In genomic region chr18:61600422-61600821, GRCh38 we compare ENCODE assay signal across 24 cellular contexts.
DNase-seq lines count a peak whose midpoint lies in the region; ATAC-seq, FAIRE-seq and TF ChIP-seq lines count a peak whose summit lies in the region.
"Had no signal": no experiment of that assay in that cellular context is flagged by ENCODE, and none has a peak within 500 bp of the region (broad histone marks: within the 10 kb centered on the region; RNA-seq: fewer than 3 reads in every experiment).

No MANE protein-coding gene starts in this region.

- H3K36me3 ChIP-seq in HepG2 (replicated peaks in 1 of 2; ENCODE audit: control insufficient read depth in 1 of 2, insufficient read depth in 2 of 2, low read length in 2 of 2) (no peaks in the 10 kb centered on the region), right lobe of liver (no peaks in the 10 kb centered on the region), IMR-90 (ENCODE audit: control insufficient read depth, insufficient read depth, low read length) (no peaks in the 10 kb centered on the region)
- H3K36me3 ChIP-seq: BLaER1 treated with 17β-estradiol and CSF1 and Interleukin-3, amounts not matched to agents 10 nM and 100 nM had no signal

- 21% methylated on average over 4 of the region's 4 CpGs for WGBS in HepG2 (ENCODE audit: low lambda C conversion rate)
- 89% methylated on average over 4 of the region's 4 CpGs for WGBS in right lobe of liver (ENCODE audit: insufficient coverage, low coverage, low lambda C conversion rate, missing lambda C conversion rate)
- 96% methylated on average over 4 of the region's 4 CpGs; no CpG with 5 or more reads in 1 of the 2 experiments for WGBS in IMR-90 (ENCODE audit: extremely low coverage in 2 of 2, insufficient read length in 1 of 2), 2 experiments

- H3K9me1 ChIP-seq in IMR-90 (ENCODE audit: insufficient read depth, low read length) = peaks cover 11% of the 10 kb centered on the region

- dilution Hi-C loops in IMR-90 (cut with HindIII; ENCODE audit: low sequenced_read_pairs, unreplicated experiment) = no loop called here

- peak overlapping the region; percentile 30; the same call in 1 of the 2 replicates for H2BK20ac ChIP-seq in IMR-90 (ENCODE audit: low read depth, low read length)

- ATAC-seq in HepG2 (no peak), right lobe of liver (no peak), IMR-90 (ENCODE audit: low read depth) (no peak), HG02840 (IDR thresholded peaks at IDR 0.05; ENCODE audit: low FRiP score, unreplicated experiment) (no peak)
- ATAC-seq: A549; CD8-positive, alpha-beta T cell; GM12878 had no signal

- H3K4me3 ChIP-seq in HepG2 (replicated peaks in 1 of 3; ENCODE audit: insufficient read depth in 1 of 3, low read depth in 2 of 3, low read length in 3 of 3) = no peak overlapping the region
- H3K4me3 ChIP-seq in right lobe of liver = no peak overlapping the region
- H3K4me3 ChIP-seq in IMR-90 (ENCODE audit: insufficient read depth, low read depth, low read length) = no peak overlapping the region
- H3K4me3 ChIP-seq: A549; BLaER1 treated with 17β-estradiol and CSF1 and Interleukin-3, amounts not matched to agents 10 nM and 100 nM; GM12878 had no signal

- peak overlapping the region; percentile 64; the same call in 1 of the 2 replicates for H2BK120ac ChIP-seq in IMR-90 (ENCODE audit: low read depth, low read length)

- H3K56ac ChIP-seq in IMR-90 (ENCODE audit: extremely low read depth, insufficient read depth, low read length) = no peak overlapping the region

- H3K4ac ChIP-seq in IMR-90 (ENCODE audit: low read depth, low read length) = no peak overlapping the region

- H4K20me1 ChIP-seq in HepG2 (ENCODE audit: insufficient read depth, low read length) = no peaks in the 10 kb centered on the region
- H4K20me1 ChIP-seq in IMR-90 (ENCODE audit: insufficient read depth, low read length) = no peaks in the 10 kb centered on the region
- H4K20me1 ChIP-seq: BLaER1 treated with 17β-estradiol and CSF1 and Interleukin-3, amounts not matched to agents 10 nM and 100 nM had no signal

- no peak for TF ChIP-seq RAD21 in HepG2 (CRISPR knock-in tag; IDR thresholded peaks at IDR 0.05)
- TF ChIP-seq RAD21 in IMR-90 (IDR thresholded peaks at IDR 0.05; ENCODE audit: low read length) = no peak

- no peaks in the 10 kb centered on the region for H3K9me3 ChIP-seq in HepG2 (ENCODE audit: low read length)
- H3K9me3 ChIP-seq in right lobe of liver = no peaks in the 10 kb centered on the region
- no peaks in the 10 kb centered on the region for H3K9me3 ChIP-seq in IMR-90 (ENCODE audit: control insufficient read depth, insufficient read depth, low read length)
- H3K9me3 ChIP-seq: A549, Caco-2 had no signal

- TF ChIP-seq CTCF in HepG2 (CRISPR knock-in tag; IDR thresholded peaks at IDR 0.05) = no peak
- no peak for TF ChIP-seq CTCF in right lobe of liver (IDR thresholded peaks at IDR 0.05)
- no peak for TF ChIP-seq CTCF in IMR-90 (conservative IDR thresholded peaks at IDR 0.05; ENCODE audit: low read depth, low read length)

- 0 out of 4 replicates have a peak overlapping the region, but pooled peaks of 1 of the 2 experiments have one; percentile 23 for H4K8ac ChIP-seq in IMR-90 (ENCODE audit: low read depth in 2 of 2, low read length in 2 of 2)

- H3K79me1 ChIP-seq in IMR-90 (ENCODE audit: low read depth in 1 of 2, low read length in 2 of 2) = peaks cover 10 to 39% of the 10 kb centered on the region in 2 experiments

- in situ Hi-C loops in HepG2 (cut with HindIII; ENCODE audit: extremely low pct_ligation_motif_present, low pct_unique_long_range_greater_than_20kb) (no loop called here), IMR-90 (cut with MboI; ENCODE audit: low sequenced_read_pairs) (no loop called here)

- intact Hi-C loops in HepG2 (cut with micrococcal nuclease; ENCODE audit: unreplicated experiment) (no loop called here), right lobe of liver (cut with DNase I) (no loop called here), IMR-90 (cut with micrococcal nuclease) (no loop called here)

- H2AFZ ChIP-seq in HepG2 (ENCODE audit: low read length) = no peak overlapping the region
- no peak overlapping the region for H2AFZ ChIP-seq in IMR-90 (replicated peaks; ENCODE audit: low read length, poor library complexity)

- TF ChIP-seq EP300 in HepG2 (IDR thresholded peaks at IDR 0.05; ENCODE audit: low read depth in 2 of 2, low read length in 2 of 2) (no peak), HepG2 (CRISPR knock-in tag; IDR thresholded peaks at IDR 0.05; ENCODE audit: borderline replicate concordance) (no peak)

- no peaks in the 10 kb centered on the region for H3K4me1 ChIP-seq in HepG2 (ENCODE audit: insufficient read depth, low read length)
- H3K4me1 ChIP-seq in right lobe of liver = no peaks in the 10 kb centered on the region
- H3K4me1 ChIP-seq in IMR-90 (ENCODE audit: control insufficient read depth, insufficient read depth, low read length) = peaks cover 8% of the 10 kb centered on the region
- H3K4me1 ChIP-seq: Caco-2 had no signal

- no peak overlapping the region for H4K91ac ChIP-seq in IMR-90 (ENCODE audit: insufficient read depth, low read depth, low read length)

- H4K5ac ChIP-seq in IMR-90 (ENCODE audit: low read depth, low read length) = peak overlapping the region; percentile 31; the same call in 1 of the 2 replicates

- H3K27me3 ChIP-seq in HepG2 (ENCODE audit: control insufficient read depth in 1 of 2, insufficient read depth in 2 of 2, low read length in 2 of 2) = no peaks in the 10 kb centered on the region
- no peaks in the 10 kb centered on the region for H3K27me3 ChIP-seq in right lobe of liver
- no peaks in the 10 kb centered on the region for H3K27me3 ChIP-seq in IMR-90 (ENCODE audit: control insufficient read depth, insufficient read depth, low read length)
- H3K27me3 ChIP-seq: BLaER1 treated with 17β-estradiol and CSF1 and Interleukin-3, amounts not matched to agents 10 nM and 100 nM had no signal

- H3K79me2 ChIP-seq in HepG2 (ENCODE audit: insufficient read depth, low read length) = no peaks in the 10 kb centered on the region

- H2AK5ac ChIP-seq in IMR-90 (ENCODE audit: low read depth, low read length) = peak overlapping the region; percentile 35; the same call in 1 of the 2 replicates

- H2BK15ac ChIP-seq in IMR-90 (ENCODE audit: low read depth, low read length) = peak overlapping the region; percentile 70; the same call in 2 of the 3 replicates

- H3K4me2 ChIP-seq in HepG2 (ENCODE audit: low read depth, low read length) = no peak overlapping the region
- H3K4me2 ChIP-seq in IMR-90 (ENCODE audit: low read depth, low read length) = no peak overlapping the region
- H3K4me2 ChIP-seq: A549 had no signal

- no peak overlapping the region for H3K14ac ChIP-seq in IMR-90 (replicated peaks; ENCODE audit: low read depth, low read length)

- TF ChIP-seq POLR2A in HepG2 (IDR thresholded peaks at IDR 0.05; ENCODE audit: insufficient read depth in 1 of 2, low read depth in 2 of 2, low read length in 2 of 2) (no peak), right lobe of liver (IDR thresholded peaks at IDR 0.05) (no peak), IMR-90 (IDR thresholded peaks at IDR 0.05; ENCODE audit: low read depth, low read length) (no peak)

- POLR2A ChIA-PET in HepG2 (lab: Yijun Ruan, JAX) (no interaction called here), IMR-90 (lab: Charles Lee; ENCODE audit: unreplicated experiment) (interaction anchor here (0.6 kb wide), 1 partner anchor 183 kb away, joined by 3 read pairs; no protein-coding TSS in a partner anchor)

- no peak overlapping the region for H2AK9ac ChIP-seq in IMR-90 (replicated peaks; ENCODE audit: low read depth, low read length, poor library complexity)

- H3K18ac ChIP-seq in IMR-90 (ENCODE audit: low read depth, low read length) = peak overlapping the region; percentile 22; the same call in 1 of the 2 replicates

- H3K9ac ChIP-seq in HepG2 (ENCODE audit: insufficient read depth, low read depth, low read length) = no peak overlapping the region
- no peak overlapping the region for H3K9ac ChIP-seq in IMR-90 (ENCODE audit: low read depth, low read length)
- H3K9ac ChIP-seq: BLaER1 treated with 17β-estradiol and CSF1 and Interleukin-3, amounts not matched to agents 10 nM and 100 nM had no signal

- no peak for FAIRE-seq in HepG2 (lab: Jason Lieb, UNC)
- FAIRE-seq: A549, GM12878, GM12892, GM18507 had no signal

- CTCF ChIA-PET in HepG2 (lab: Yijun Ruan, JAX; ENCODE audit: low intra/inter-chr PET ratio, low total read pairs) = no interaction called here
- CTCF ChIA-PET in IMR-90 (lab: Yijun Ruan, JAX) = no interaction called here

- no peak overlapping the region for H3K23ac ChIP-seq in IMR-90 (ENCODE audit: low read depth, low read length)

- BruUV-seq in HepG2 (replicated peaks; lab: Mats Ljungman, UMichigan) (no TSS peak), IMR-90 (replicated peaks; lab: Mats Ljungman, UMichigan) (no TSS peak)

- no peak overlapping the region for H2BK5ac ChIP-seq in IMR-90 (ENCODE audit: low read depth, low read length, poor library complexity, severe bottlenecking)

- DNase-seq in HepG2 (ENCODE audit: low spot score) (no peak), right lobe of liver (no peak), IMR-90 (no peak), hippocampal formation (lab: John Stamatoyannopoulos, UW) (no peak)
- DNase-seq: AML-193; Caco-2; Calu3; CD4-positive, alpha-beta T cell; CD8-positive, alpha-beta T cell; DMS 273 treated with DMSO at 0.1 percent for 48 hours; DMS153; DMS53; DMS79; DND-41; EL; GDM1 had no signal

- H3K27ac ChIP-seq in HepG2 (ENCODE audit: extremely low read length, insufficient read depth, low read length) = no peak overlapping the region
- H3K27ac ChIP-seq in right lobe of liver = no peak overlapping the region
- no peak overlapping the region for H3K27ac ChIP-seq in IMR-90 (ENCODE audit: insufficient read depth, low read length)
- H3K27ac ChIP-seq: 22Rv1; A549; BLaER1 treated with 17β-estradiol and CSF1 and Interleukin-3, amounts not matched to agents 10 nM and 100 nM; C4-2B had no signal

TF ChIP-seq in HepG2, 621 proteins besides CTCF, POLR2A, EP300 and RAD21:
- TF ChIP-seq CEBPG (CRISPR knock-in tag; IDR thresholded peaks at IDR 0.05) (no peak), ATF7 (IDR thresholded peaks at IDR 0.05) (peak; percentile 56; the same call in 1 of the 2 replicates), ATF7 (CRISPR knock-in tag; IDR thresholded peaks at IDR 0.05) (no peak), RFXAP (CRISPR knock-in tag; IDR thresholded peaks at IDR 0.05; ENCODE audit: borderline replicate concordance) (no peak)

TF ChIP-seq in IMR-90, 13 proteins besides CTCF, POLR2A, EP300 and RAD21:
- TF ChIP-seq CEBPB (IDR thresholded peaks at IDR 0.05; ENCODE audit: low read depth, low read length) = peak; percentile 58
- TF ChIP-seq CHD1 (IDR thresholded peaks at IDR 0.05; ENCODE audit: low read depth, low read length) = no peak
